In the genomic region with DNA sequence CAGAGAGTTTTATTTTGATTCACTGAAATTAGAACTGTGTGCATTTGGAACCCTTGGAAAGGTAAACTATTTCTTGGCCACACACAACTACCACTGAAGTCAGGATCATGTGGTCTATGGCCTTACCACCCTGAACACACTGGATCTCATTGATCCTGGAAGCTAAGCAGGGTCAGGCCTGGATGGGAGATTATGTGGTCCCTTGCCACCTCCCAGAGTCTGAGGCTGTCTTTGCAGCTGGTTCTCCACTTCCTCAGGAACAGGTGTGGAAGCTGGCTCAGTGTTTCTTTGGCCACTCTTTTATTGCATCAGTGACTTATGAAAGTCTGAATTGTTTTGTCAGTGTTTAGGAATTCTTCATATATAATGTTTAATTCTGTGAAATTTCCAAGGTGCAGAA, we compare ENCODE assay signal across 14 cellular contexts.
A peak's percentile ranks its signal among the peaks of the same experiment; 100 is the strongest.
DNase-seq lines count a peak whose midpoint lies in the region; TF ChIP-seq lines count a peak whose summit lies in the region.
"Had no signal": no experiment of that assay in that cellular context is flagged by ENCODE, and none has a peak within 500 bp of the region (broad histone marks: within the 10 kb centered on the region; RNA-seq: fewer than 3 reads in every experiment).

No MANE protein-coding gene starts in this region.

- no peak for TF ChIP-seq POLR2A in NB4 (IDR thresholded peaks at IDR 0.05; ENCODE audit: extremely low read depth, insufficient read length)

- H3K9ac ChIP-seq in endodermal cell (ENCODE audit: extremely low read depth, low read length, poor library complexity, severe bottlenecking) (no peak overlapping the region), mesenchymal stem cell (ENCODE audit: low read length) (no peak overlapping the region)

- no peaks in the 10 kb centered on the region for H3K4me1 Mint-ChIP-seq in Calu3 (ENCODE audit: low read depth, unreplicated experiment)
- no peaks in the 10 kb centered on the region for H3K4me1 Mint-ChIP-seq in endodermal cell

- H3K27ac ChIP-seq in endodermal cell (ENCODE audit: low read depth, low read length): no peak overlapping the region
- H3K27ac ChIP-seq in mesenchymal stem cell (ENCODE audit: low read length, poor library complexity, severe bottlenecking): no peak overlapping the region
- H3K27ac ChIP-seq: coronary artery, thoracic aorta had no signal

- H3K36me3 Mint-ChIP-seq in Calu3 (ENCODE audit: insufficient read depth, unreplicated experiment): no peaks in the 10 kb centered on the region
- no peaks in the 10 kb centered on the region for H3K36me3 Mint-ChIP-seq in endodermal cell (ENCODE audit: low read depth)

- H2BK5ac ChIP-seq in mesenchymal stem cell (ENCODE audit: low read depth, low read length, poor library complexity, severe bottlenecking): no peak overlapping the region

- intact Hi-C loops in Calu3 (cut with micrococcal nuclease; ENCODE audit: unreplicated experiment): loop anchor here (5.0 kb wide), 1 partner anchor 166 kb away; no protein-coding TSS in a partner anchor

- H4K91ac ChIP-seq in mesenchymal stem cell (ENCODE audit: low read length): no peak overlapping the region

- DNase-seq in Calu3 (peak; percentile 2), NB4 (ENCODE audit: low read depth) (peak; percentile 17), endodermal cell (peak; percentile 53), mesenchymal stem cell (no peak), GDM1 (lab: John Stamatoyannopoulos, UW) (no peak), NCI-H2196 (lab: John Stamatoyannopoulos, UW; ENCODE audit: unreplicated experiment) (no peak), NCI-H526 treated with DMSO at 0.1 percent for 48 hours (lab: John Stamatoyannopoulos, UW) (no peak), DMS153 (lab: John Stamatoyannopoulos, UW) (no peak)
- DNase-seq: amniotic stem cell, HFFc6, NCI-H446 had no signal

- peak overlapping the region in 1 of 2 experiments; percentile 37 for H3K18ac ChIP-seq in mesenchymal stem cell (ENCODE audit: low read depth in 1 of 2, low read length in 2 of 2)

- peak overlapping the region in 1 of 2 experiments; percentile 51 for H2BK12ac ChIP-seq in mesenchymal stem cell (ENCODE audit: low read length in 2 of 2)

- H3K14ac ChIP-seq in mesenchymal stem cell (ENCODE audit: low read length in 2 of 2): no peak overlapping the region

- no peak overlapping the region for H2BK15ac ChIP-seq in mesenchymal stem cell (ENCODE audit: low read depth, poor library complexity, severe bottlenecking)

- no peak overlapping the region for H3K23ac ChIP-seq in mesenchymal stem cell (ENCODE audit: low read length in 2 of 2)

- BruUV-seq in Calu3 (replicated peaks; lab: Mats Ljungman, UMichigan): no TSS peak

- CTCF ChIA-PET in Calu3 (lab: Charles Lee): no interaction called here

- H3K9me3 Mint-ChIP-seq in Calu3 (ENCODE audit: low read depth, unreplicated experiment) (no peaks in the 10 kb centered on the region), endodermal cell (no peaks in the 10 kb centered on the region)
- H3K9me3 Mint-ChIP-seq: activated T-helper 1 cell treated with anti-CD3 and anti-CD28 coated beads, Interleukin-12 subunit alpha, Interleukin-12 subunit beta, Interleukin-2, Interleukin-4 antibody, amounts not matched to agents 30 ng/mL and 10 ng/mL and 1 ng/mL, durations not matched to agents 14 hours and 24 hours and 36 hours; HFFc6 had no signal

- no peak overlapping the region for H3K27ac Mint-ChIP-seq in Calu3 (ENCODE audit: unreplicated experiment)
- no peak overlapping the region for H3K27ac Mint-ChIP-seq in endodermal cell
- H3K27ac Mint-ChIP-seq: activated T-helper 1 cell treated with anti-CD3 and anti-CD28 coated beads, Interleukin-12 subunit alpha, Interleukin-12 subunit beta, Interleukin-2, Interleukin-4 antibody, amounts not matched to agents 30 ng/mL and 10 ng/mL and 1 ng/mL, durations not matched to agents 14 hours and 24 hours and 36 hours; HFFc6 had no signal

- no peak for TF ChIP-seq CTCF in Calu3 (IDR thresholded peaks at IDR 0.05; ENCODE audit: unreplicated experiment)
- TF ChIP-seq CTCF in NB4 (IDR thresholded peaks at IDR 0.05; ENCODE audit: low read depth, low read length): no peak
- peak; percentile 50 for TF ChIP-seq CTCF in endodermal cell (conservative IDR thresholded peaks at IDR 0.05)

- H3K4me3 Mint-ChIP-seq in Calu3 (ENCODE audit: low read depth, unreplicated experiment): no peak overlapping the region
- H3K4me3 Mint-ChIP-seq in endodermal cell: no peak overlapping the region
- H3K4me3 Mint-ChIP-seq: activated T-helper 1 cell treated with anti-CD3 and anti-CD28 coated beads, Interleukin-12 subunit alpha, Interleukin-12 subunit beta, Interleukin-2, Interleukin-4 antibody, amounts not matched to agents 30 ng/mL and 10 ng/mL and 1 ng/mL, durations not matched to agents 14 hours and 24 hours and 36 hours; HFFc6 had no signal

- H3K4me3 ChIP-seq in NB4 (ENCODE audit: low read depth, low read length) (no peak overlapping the region), endodermal cell (ENCODE audit: low read length) (no peak overlapping the region), mesenchymal stem cell (ENCODE audit: insufficient read depth in 1 of 2, low read depth in 1 of 2, low read length in 2 of 2) (no peak overlapping the region)
- H3K4me3 ChIP-seq: coronary artery, thoracic aorta had no signal

- H3K4ac ChIP-seq in mesenchymal stem cell (ENCODE audit: low read depth in 1 of 2, low read length in 2 of 2): no peak overlapping the region

- H3K27me3 Mint-ChIP-seq in Calu3 (ENCODE audit: unreplicated experiment): no peaks in the 10 kb centered on the region
- no peaks in the 10 kb centered on the region for H3K27me3 Mint-ChIP-seq in endodermal cell (ENCODE audit: insufficient read depth)

- no peaks in the 10 kb centered on the region for H3K4me1 ChIP-seq in endodermal cell (ENCODE audit: control insufficient read depth, insufficient read depth, low read length)
- no peaks in the 10 kb centered on the region for H3K4me1 ChIP-seq in mesenchymal stem cell (ENCODE audit: control insufficient read depth, insufficient read depth, low read depth, low read length)

- H2BK120ac ChIP-seq in mesenchymal stem cell (ENCODE audit: low read depth, low read length): no peak overlapping the region

- H3K27me3 ChIP-seq in endodermal cell (ENCODE audit: control insufficient read depth, insufficient read depth, low read length, poor library complexity, severe bottlenecking) (no peaks in the 10 kb centered on the region), mesenchymal stem cell (ENCODE audit: control insufficient read depth in 1 of 2, insufficient read depth in 1 of 2, low read length in 2 of 2) (no peaks in the 10 kb centered on the region)

- no peaks in the 10 kb centered on the region for H3K36me3 ChIP-seq in endodermal cell (ENCODE audit: control insufficient read depth, insufficient read depth, low read length)
- H3K36me3 ChIP-seq in mesenchymal stem cell (ENCODE audit: control insufficient read depth in 1 of 2, insufficient read depth in 2 of 2, low read depth in 1 of 2, low read length in 2 of 2): no peaks in the 10 kb centered on the region
- H3K36me3 ChIP-seq: thoracic aorta had no signal

- no peak overlapping the region for H2AFZ ChIP-seq in mesenchymal stem cell (ENCODE audit: low read depth, low read length)

- H3K9me3 ChIP-seq in endodermal cell (ENCODE audit: control insufficient read depth, low read length): no peaks in the 10 kb centered on the region
- no peaks in the 10 kb centered on the region for H3K9me3 ChIP-seq in mesenchymal stem cell (ENCODE audit: control insufficient read depth, low read length)
- H3K9me3 ChIP-seq: thoracic aorta had no signal

- no peak overlapping the region for H2AK5ac ChIP-seq in mesenchymal stem cell (ENCODE audit: low read length, severe bottlenecking)

- H3K79me1 ChIP-seq in mesenchymal stem cell (replicated peaks; ENCODE audit: low read length, poor library complexity, severe bottlenecking): no peaks in the 10 kb centered on the region

- peak overlapping the region; percentile 3 for H4K8ac ChIP-seq in mesenchymal stem cell (ENCODE audit: low read length)

- no peak overlapping the region for H3K4me2 ChIP-seq in mesenchymal stem cell (ENCODE audit: low read length, poor library complexity, severe bottlenecking)

Comparison
In these comparisons a context has a peak if more than half of its experiments do, and no peak if none do; other contexts are left out.
1. DNase-seq: peak in Calu3 (single experiment), NB4 (single experiment) and endodermal cell (single experiment); none in mesenchymal stem cell (single experiment), GDM1 (single experiment), NCI-H2196 (single experiment), NCI-H526 treated with DMSO at 0.1 percent for 48 hours (single experiment) and DMS153 (single experiment).